In genomic region chr1:53678948-53679825, GRCh38 we compare ENCODE assay signal across 18 cellular contexts. TPM values are rescaled to one million over a fixed set of nuclear protein-coding genes. Genes with fewer than 3 reads are reported as not detected.
"Had no signal": no experiment of that assay in that cellular context is flagged by ENCODE, and none has a peak within 500 bp of the region (broad histone marks: within the 10 kb centered on the region; RNA-seq: fewer than 3 reads in every experiment).

No MANE protein-coding gene starts in this region.

- ATAC-seq: activated CD4-positive, alpha-beta T cell treated with anti-CD3 and anti-CD28 coated beads for 36 hours; activated T-cell treated with anti-CD3 and anti-CD28 coated beads, Interleukin-2, amount 50 U/mL, for 4 hours; mucosa of descending colon; naive thymus-derived CD4-positive, alpha-beta T cell; right cardiac atrium had no signal

- H3K27me3 Mint-ChIP-seq: activated CD4-positive, alpha-beta T cell treated with anti-CD3 and anti-CD28 coated beads for 36 hours had no signal

- H3K4me3 Mint-ChIP-seq: activated CD4-positive, alpha-beta memory T cell treated with anti-CD3 and anti-CD28 coated beads, Interleukin-2, amount 10 ng/mL, durations not matched to agents 7 days and 5 days; activated CD4-positive, alpha-beta T cell treated with anti-CD3 and anti-CD28 coated beads for 36 hours; activated T-cell treated with anti-CD3 and anti-CD28 coated beads, Interleukin-2, amount 50 U/mL, for 4 hours; memory B cell; naive thymus-derived CD4-positive, alpha-beta T cell had no signal

- H3K27ac ChIP-seq: skin epidermis, tibial artery had no signal

- H3K9me3 ChIP-seq: mucosa of descending colon, tibial artery had no signal

- H3K27ac Mint-ChIP-seq: activated CD4-positive, alpha-beta memory T cell treated with anti-CD3 and anti-CD28 coated beads, Interleukin-2, amount 10 ng/mL, durations not matched to agents 7 days and 5 days; activated CD4-positive, alpha-beta T cell treated with anti-CD3 and anti-CD28 coated beads for 36 hours; memory B cell; naive thymus-derived CD4-positive, alpha-beta T cell; progenitor cell of endocrine pancreas had no signal

- DNase-seq: activated CD4-positive, alpha-beta memory T cell treated with anti-CD3 and anti-CD28 coated beads, Interleukin-2, amount 10 ng/mL, durations not matched to agents 7 days and 5 days; activated CD4-positive, alpha-beta T cell treated with anti-CD3 and anti-CD28 coated beads for 36 hours; activated effector memory CD4-positive, alpha-beta T cell treated with Interleukin-2 at 50 U/mL for 16 hours; activated naive CD4-positive, alpha-beta T cell treated with anti-CD3 and anti-CD28 coated beads, Interleukin-2, amount 50 U/mL, for 16 hours; activated T-cell treated with anti-CD3 and anti-CD28 coated beads, Interleukin-2, amount 50 U/mL, for 4 hours; kidney; mucosa of descending colon; naive thymus-derived CD4-positive, alpha-beta T cell; stimulated activated CD4-positive, alpha-beta T cell treated with anti-CD3 and anti-CD28 coated beads, Interleukin-15, amount 100 ng/mL, for 24 hours; stimulated activated CD4-positive, alpha-beta T cell treated with anti-CD3 and anti-CD28 coated beads, Interleukin-4, amount 100 ng/mL, for 1 hour; stimulated activated naive CD4-positive, alpha-beta T cell; tibial artery had no signal

- H3K4me3 ChIP-seq: mucosa of descending colon, skin epidermis, tibial artery had no signal

- H3K36me3 ChIP-seq: tibial artery had no signal

- H3K36me3 Mint-ChIP-seq: memory B cell; naive thymus-derived CD4-positive, alpha-beta T cell had no signal

- H3K9me3 Mint-ChIP-seq: activated CD4-positive, alpha-beta memory T cell treated with anti-CD3 and anti-CD28 coated beads, Interleukin-2, amount 10 ng/mL, durations not matched to agents 7 days and 5 days; activated T-cell treated with anti-CD3 and anti-CD28 coated beads, Interleukin-2, amount 50 U/mL, for 4 hours; memory B cell; naive thymus-derived CD4-positive, alpha-beta T cell had no signal

RNA-seq across cellular contexts. Expression of gene GLIS1, which starts 59.8 kb away (rescaled TPM):
- total RNA-seq: activated CD4-positive, alpha-beta memory T cell treated with anti-CD3 and anti-CD28 coated beads, Interleukin-2, amount 10 ng/mL, durations not matched to agents 7 days and 5 days; activated CD4-positive, alpha-beta T cell treated with anti-CD3 and anti-CD28 coated beads for 36 hours; activated T-cell treated with anti-CD3 and anti-CD28 coated beads, Interleukin-2, amount 50 U/mL, for 4 hours; dermis microvascular lymphatic vessel endothelial cell; left ventricle myocardium superior; naive thymus-derived CD4-positive, alpha-beta T cell; progenitor cell of endocrine pancreas had no signal
- polyA plus RNA-seq: naive thymus-derived CD4-positive, alpha-beta T cell had no signal
